ENCODE assay signal across 14 cellular contexts in the genomic region with DNA sequence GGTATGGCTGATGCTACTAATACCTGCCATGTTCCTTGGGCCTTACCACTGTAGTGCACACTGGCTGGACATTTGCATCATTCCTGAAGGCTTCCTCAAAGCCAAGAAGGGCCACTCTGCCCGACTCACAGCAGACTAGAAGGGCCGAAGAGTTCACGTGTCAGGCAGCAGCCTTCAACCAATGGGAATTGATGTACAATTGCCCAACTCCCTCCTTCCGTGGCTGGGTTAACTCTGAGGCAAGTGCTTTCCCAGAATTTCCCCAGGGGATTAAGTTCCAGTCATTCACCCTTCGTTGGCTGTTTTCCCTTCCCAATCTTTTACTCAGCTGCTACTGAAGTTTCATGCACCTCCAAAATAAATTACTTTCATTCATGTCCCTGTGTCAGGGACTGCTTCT. TPM values are rescaled to one million over a fixed set of nuclear protein-coding genes. Genes with fewer than 3 reads are reported as not detected.
A peak's percentile ranks its signal among the peaks of the same experiment; 100 is the strongest.
DNase-seq lines count a peak whose midpoint lies in the region; ATAC-seq and TF ChIP-seq lines count a peak whose summit lies in the region.
"Had no signal": no experiment of that assay in that cellular context is flagged by ENCODE, and none has a peak within 500 bp of the region (broad histone marks: within the 10 kb centered on the region; RNA-seq: fewer than 3 reads in every experiment).

No MANE protein-coding gene starts in this region.

- peaks cover 0 to 17% (median 10%) of the 10 kb centered on the region in 7 donors for H3K27me3 ChIP-seq in heart right ventricle

- 14 to 17% methylated on average over 5 of the region's 5 CpGs for WGBS in heart right ventricle, 2 donors

- in situ Hi-C loops in SK-MEL-5 (cut with HindIII; ENCODE audit: low pct_unique_long_range_greater_than_20kb, low sequenced_read_pairs), result no loop called here

- peaks cover 0 to 27% (median 0%) of the 10 kb centered on the region in 9 donors for H3K4me1 ChIP-seq in heart right ventricle

- peak; percentile 36 for DNase-seq in GF-D8 (lab: John Stamatoyannopoulos, UW)
- DNase-seq in SK-MEL-5 (ENCODE audit: low read depth, low spot score), result peak; percentile 66
- peak; percentile 14 to 53 for DNase-seq in heart right ventricle
- peak; percentile 63 for DNase-seq in skeletal muscle cell (ENCODE audit: low read depth)
- DNase-seq in COLO668 (lab: John Stamatoyannopoulos, UW; ENCODE audit: unreplicated experiment), result no peak
- DNase-seq: DMS53; erythroblast; KG1; stimulated activated CD8-positive, alpha-beta memory T cell treated with anti-CD3 and anti-CD28 coated beads, Interleukin-4, amount 100 ng/mL, for 48 hours had no signal

- no peak overlapping the region for H3K4me3 ChIP-seq in heart right ventricle
- no peak overlapping the region for H3K4me3 ChIP-seq in skeletal muscle cell (ENCODE audit: low read depth, low read length)
- H3K4me3 ChIP-seq: skin epidermis had no signal

- no peaks in the 10 kb centered on the region for H3K9me3 ChIP-seq in heart right ventricle

- H3K27ac ChIP-seq in heart right ventricle, result peak overlapping the region in 2 of 10 donors; percentile 7 to 53
- H3K27ac ChIP-seq: skin epidermis had no signal

- ATAC-seq in heart right ventricle, result peak; percentile 64 to 89 (median 69)
- no peak for ATAC-seq in HG02981 (IDR thresholded peaks at IDR 0.05; ENCODE audit: unreplicated experiment)
- no peak for ATAC-seq in HG02938 (IDR thresholded peaks at IDR 0.05; ENCODE audit: unreplicated experiment)
- no peak for ATAC-seq in GM21515 (IDR thresholded peaks at IDR 0.05; ENCODE audit: unreplicated experiment)

- no peak for TF ChIP-seq CTCF in heart right ventricle (IDR thresholded peaks at IDR 0.05)

- intact Hi-C loops in heart right ventricle (cut with DNase I), result loop anchor here in 5 of 10 donors (2.0 to 10.0 kb wide), 3 partner anchors 49 to 101 kb away; no protein-coding TSS in a partner anchor

- H3K36me3 ChIP-seq in heart right ventricle, result no peaks in the 10 kb centered on the region

RNA-seq across cellular contexts. Expression of a gene that starts 29.8 kb away (rescaled TPM):
- 10.4 and 15.4 TPM in 2 replicates for total RNA-seq in SK-MEL-5 (2014; rRNA removed; shearing (Covaris generic))
- 20.7 and 24.6 TPM in 2 replicates for polyA plus RNA-seq in SK-MEL-5 (2015; cell fraction: cytosol; rRNA removed)
- polyA plus RNA-seq in SK-MEL-5 (2015; cell fraction: nucleus; rRNA removed), result 6.5 and 8.5 TPM in 2 replicates
- total RNA-seq in heart right ventricle, result 100 to 1,000 TPM in 1 of 10 donors, 10 to 100 TPM in 8, 1 to 10 TPM in 1; 10.0 to 198 (median 14.3) TPM
- polyA plus RNA-seq in heart right ventricle, result 10 to 100 TPM; 23.4 to 33.4 TPM

RNA-seq across cellular contexts. Expression of a gene that starts 30.3 kb away (rescaled TPM):
- 30.6 and 36.4 TPM in 2 replicates for total RNA-seq in SK-MEL-5 (2014; rRNA removed; shearing (Covaris generic))
- 32.6 and 35.5 TPM in 2 replicates for polyA plus RNA-seq in SK-MEL-5 (2015; cell fraction: cytosol; rRNA removed)
- polyA plus RNA-seq in SK-MEL-5 (2015; cell fraction: nucleus; rRNA removed), result 25.3 and 25.7 TPM in 2 replicates
- total RNA-seq in heart right ventricle, result 100 to 1,000 TPM in 1 of 10 donors, 10 to 100 TPM in 9; 12.8 to 213 (median 15.4) TPM
- polyA plus RNA-seq in heart right ventricle, result 10 to 100 TPM; 35.4 to 38.3 TPM

RNA-seq across cellular contexts. Expression of a gene that starts 39.9 kb away (rescaled TPM):
- 40.4 and 43.9 TPM in 2 replicates for total RNA-seq in SK-MEL-5 (2014; rRNA removed; shearing (Covaris generic))
- 28.9 and 33.5 TPM in 2 replicates for polyA plus RNA-seq in SK-MEL-5 (2015; cell fraction: cytosol; rRNA removed)
- polyA plus RNA-seq in SK-MEL-5 (2015; cell fraction: nucleus; rRNA removed), result 39.7 and 43.3 TPM in 2 replicates
- 100 to 1,000 TPM in 1 of 10 donors, 10 to 100 TPM in 7, 1 to 10 TPM in 2; 8.5 to 127 (median 11.7) TPM for total RNA-seq in heart right ventricle
- 10 to 100 TPM; 40.2 to 42.9 TPM for polyA plus RNA-seq in heart right ventricle

RNA-seq across cellular contexts. Expression of a gene that starts 45.2 kb away (rescaled TPM):
- 52.5 and 54.2 TPM in 2 replicates for total RNA-seq in SK-MEL-5 (2014; rRNA removed; shearing (Covaris generic))
- polyA plus RNA-seq in SK-MEL-5 (2015; cell fraction: cytosol; rRNA removed), result 33.3 and 37.1 TPM in 2 replicates
- polyA plus RNA-seq in SK-MEL-5 (2015; cell fraction: nucleus; rRNA removed), result 90.6 and 106 TPM in 2 replicates
- 10 to 100 TPM in 7 of 10 donors, 1 to 10 TPM in 3; 8.8 to 92.1 (median 13.8) TPM for total RNA-seq in heart right ventricle
- polyA plus RNA-seq in heart right ventricle, result 10 to 100 TPM; 12.8 to 13.8 TPM

RNA-seq across cellular contexts. Expression of a gene that starts 57.0 kb away (rescaled TPM):
- total RNA-seq in SK-MEL-5 (2014; rRNA removed; shearing (Covaris generic)), result 1.9 and 2.6 TPM in 2 replicates
- 5.0 and 8.1 TPM in 2 replicates for polyA plus RNA-seq in SK-MEL-5 (2015; cell fraction: cytosol; rRNA removed)
- polyA plus RNA-seq in SK-MEL-5 (2015; cell fraction: nucleus; rRNA removed), result 0.75 and 4.3 TPM in 2 replicates
- total RNA-seq in heart right ventricle, result 10 to 100 TPM in 4 of 10 donors, 1 to 10 TPM in 6; 2.7 to 79.8 (median 7.6) TPM
- 1 to 10 TPM; 5.5 to 7.8 TPM for polyA plus RNA-seq in heart right ventricle
- total RNA-seq: lung microvascular endothelial cell had no signal

Comparison
In these comparisons a context has a peak if more than half of its experiments do, and no peak if none do; other contexts are left out.
1. ATAC-seq: peak in heart right ventricle (8 of 8); none in HG02981 (single experiment), HG02938 (single experiment) and GM21515 (single experiment).